In genomic region chr17:80848449-80849102, GRCh38 we compare ENCODE assay signal across 18 cellular contexts.
DNase-seq lines count a peak whose midpoint lies in the region; ATAC-seq and TF ChIP-seq lines count a peak whose summit lies in the region.
"Had no signal": no experiment of that assay in that cellular context is flagged by ENCODE, and none has a peak within 500 bp of the region (broad histone marks: within the 10 kb centered on the region; RNA-seq: fewer than 3 reads in every experiment).

No MANE protein-coding gene starts in this region.

- no peak for ATAC-seq in T-cell (replicated peaks in 1 of 4)
- ATAC-seq in stimulated activated effector memory CD8-positive, alpha-beta T cell treated with anti-CD3 and anti-CD28 coated beads, Interleukin-12 subunit alpha, Interleukin-12 subunit beta, amount 100 ng/mL, for 72 hours, result no peak
- no peak for ATAC-seq in GM21526 (IDR thresholded peaks at IDR 0.05; ENCODE audit: low FRiP score, unreplicated experiment)
- ATAC-seq in foreskin keratinocyte, result no peak
- ATAC-seq: gastrocnemius medialis, left lobe of liver had no signal

- H3K27me3 ChIP-seq in foreskin keratinocyte, result no peaks in the 10 kb centered on the region
- H3K27me3 ChIP-seq: gastrocnemius medialis, ovary had no signal

- H3K27me3 Mint-ChIP-seq in T-cell, result no peaks in the 10 kb centered on the region
- no peaks in the 10 kb centered on the region for H3K27me3 Mint-ChIP-seq in chondrocyte (ENCODE audit: low read depth)

- H3K4me1 ChIP-seq in foreskin keratinocyte, result peaks cover 6% of the 10 kb centered on the region

- H3K4me3 Mint-ChIP-seq in T-cell (peak overlapping the region in 1 of 3 donors; percentile 67), chondrocyte (ENCODE audit: unreplicated experiment) (no peak overlapping the region)
- peak overlapping the region; percentile 50 for H3K4me3 Mint-ChIP-seq in stimulated activated effector memory CD8-positive, alpha-beta T cell treated with anti-CD3 and anti-CD28 coated beads, Interleukin-12 subunit alpha, Interleukin-12 subunit beta, amount 100 ng/mL, for 72 hours

- H3K36me3 Mint-ChIP-seq in T-cell (peaks cover 23% of the 10 kb centered on the region), chondrocyte (ENCODE audit: low read depth) (peaks cover 10% of the 10 kb centered on the region)
- H3K36me3 Mint-ChIP-seq in stimulated activated effector memory CD8-positive, alpha-beta T cell treated with anti-CD3 and anti-CD28 coated beads, Interleukin-12 subunit alpha, Interleukin-12 subunit beta, amount 100 ng/mL, for 72 hours, result peaks cover 14% of the 10 kb centered on the region

- POLR2A ChIA-PET in T-cell (lab: Charles Lee), result interaction anchor here in 1 of 2 donors (0.5 kb wide), 1 partner anchor 333 kb away, joined by 7 read pairs; no protein-coding TSS in a partner anchor

- CTCF ChIA-PET in T-cell (lab: Charles Lee), result no interaction called here

- H3K27ac Mint-ChIP-seq in T-cell (peak overlapping the region; percentile 94 to 97), chondrocyte (ENCODE audit: unreplicated experiment) (no peak overlapping the region)
- H3K27ac Mint-ChIP-seq in stimulated activated effector memory CD8-positive, alpha-beta T cell treated with anti-CD3 and anti-CD28 coated beads, Interleukin-12 subunit alpha, Interleukin-12 subunit beta, amount 100 ng/mL, for 72 hours, result peak overlapping the region; percentile 86

- H3K9me3 Mint-ChIP-seq in T-cell (no peaks in the 10 kb centered on the region), chondrocyte (ENCODE audit: low read depth) (no peaks in the 10 kb centered on the region)
- H3K9me3 Mint-ChIP-seq in stimulated activated effector memory CD8-positive, alpha-beta T cell treated with anti-CD3 and anti-CD28 coated beads, Interleukin-12 subunit alpha, Interleukin-12 subunit beta, amount 100 ng/mL, for 72 hours, result no peaks in the 10 kb centered on the region

- peaks cover 49 to 64% (median 61%) of the 10 kb centered on the region in 3 donors for H3K4me1 Mint-ChIP-seq in T-cell
- peaks cover 9% of the 10 kb centered on the region for H3K4me1 Mint-ChIP-seq in chondrocyte (ENCODE audit: low read depth)
- H3K4me1 Mint-ChIP-seq in stimulated activated effector memory CD8-positive, alpha-beta T cell treated with anti-CD3 and anti-CD28 coated beads, Interleukin-12 subunit alpha, Interleukin-12 subunit beta, amount 100 ng/mL, for 72 hours, result peaks cover 41% of the 10 kb centered on the region

- peak; percentile 6 for DNase-seq in activated naive CD4-positive, alpha-beta T cell treated with anti-CD3 and anti-CD28 coated beads, Interleukin-2, amount 50 U/mL, for 16 hours
- no peak for DNase-seq in activated naive CD4-positive, alpha-beta T cell treated with Interleukin-2 at 50 U/mL for 16 hours
- DNase-seq in T-cell (no peak), chondrocyte (ENCODE audit: low spot score) (peak; percentile 72), foreskin keratinocyte (no peak), NCI-H510A treated with DMSO at 0.1 percent for 48 hours (lab: John Stamatoyannopoulos, UW) (no peak)
- no peak for DNase-seq in stimulated activated effector memory CD8-positive, alpha-beta T cell treated with anti-CD3 and anti-CD28 coated beads, Interleukin-12 subunit alpha, Interleukin-12 subunit beta, amount 100 ng/mL, for 72 hours (ENCODE audit: low spot score in 2 of 2)
- DNase-seq: activated CD4-positive, alpha-beta T cell treated with anti-CD3 and anti-CD28 coated beads for 4 hours; activated effector memory CD4-positive, alpha-beta T cell treated with Interleukin-2 at 50 U/mL for 16 hours; MM.1S; NCI-H187 treated with DMSO at 0.1 percent for 48 hours; ovary; SIG-M5; T1000 had no signal

- TF ChIP-seq CTCF in chondrocyte (IDR thresholded peaks at IDR 0.05) (no peak), foreskin keratinocyte (conservative IDR thresholded peaks at IDR 0.05) (no peak)

- H3K27ac ChIP-seq in foreskin keratinocyte, result no peak overlapping the region
- H3K27ac ChIP-seq: epithelial cell of prostate, ovary had no signal

Comparison
In these comparisons a context has a peak if more than half of its experiments do, and no peak if none do; other contexts are left out.
1. DNase-seq: peak in activated naive CD4-positive, alpha-beta T cell treated with anti-CD3 and anti-CD28 coated beads, Interleukin-2, amount 50 U/mL, for 16 hours (single experiment) and chondrocyte (single experiment); none in activated naive CD4-positive, alpha-beta T cell treated with Interleukin-2 at 50 U/mL for 16 hours (single experiment), T-cell (0 of 34), stimulated activated effector memory CD8-positive, alpha-beta T cell treated with anti-CD3 and anti-CD28 coated beads, Interleukin-12 subunit alpha, Interleukin-12 subunit beta, amount 100 ng/mL, for 72 hours (0 of 2), foreskin keratinocyte (0 of 2) and NCI-H510A treated with DMSO at 0.1 percent for 48 hours (single experiment).